In the genomic region with DNA sequence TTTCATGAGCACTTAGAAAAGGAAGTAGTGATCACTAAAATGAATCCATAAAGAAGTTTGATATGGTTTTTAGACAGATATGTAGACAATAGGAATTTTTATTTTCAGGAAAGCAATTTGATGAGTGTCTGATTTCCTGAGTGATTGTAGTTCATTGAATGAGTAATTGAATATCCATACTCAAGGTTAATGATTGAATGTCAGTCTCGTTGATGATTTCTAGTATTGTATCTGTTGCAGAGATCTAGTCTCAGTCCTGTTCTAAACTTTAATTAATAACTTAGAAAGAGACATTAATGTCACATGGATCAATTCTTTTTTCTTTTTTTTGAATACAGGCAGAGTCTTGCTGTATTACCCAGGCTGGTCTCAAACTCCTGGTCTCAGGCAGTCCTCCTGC, we compare ENCODE assay signal across 17 cellular contexts.
DNase-seq lines count a peak whose midpoint lies in the region; ATAC-seq, FAIRE-seq and TF ChIP-seq lines count a peak whose summit lies in the region.
"Had no signal": no experiment of that assay in that cellular context is flagged by ENCODE, and none has a peak within 500 bp of the region (broad histone marks: within the 10 kb centered on the region; RNA-seq: fewer than 3 reads in every experiment).

No MANE protein-coding gene starts in this region.

- no peak overlapping the region for H3K4me3 ChIP-seq in gastrocnemius medialis
- H3K4me3 ChIP-seq: BLaER1, GM23338 had no signal

- in situ Hi-C loops in gastrocnemius medialis (cut with MboI; ENCODE audit: low sequenced_read_pairs in 4 of 4) = loop anchor here in 1 of 4 donors (25.0 kb wide), 1 partner anchor 92 kb away; no protein-coding TSS in a partner anchor

- H3K9me3 ChIP-seq in gastrocnemius medialis = no peaks in the 10 kb centered on the region
- H3K9me3 ChIP-seq: BLaER1 had no signal

- no peak overlapping the region for H3K27ac ChIP-seq in gastrocnemius medialis
- H3K27ac ChIP-seq: BLaER1 had no signal

- H3K27me3 ChIP-seq in gastrocnemius medialis = no peaks in the 10 kb centered on the region
- H3K27me3 ChIP-seq: BLaER1 had no signal

- no peak for TF ChIP-seq CTCF in D721Med (IDR thresholded peaks at IDR 0.05; ENCODE audit: insufficient read depth, missing control alignments)
- TF ChIP-seq CTCF in WTC11 (IDR thresholded peaks at IDR 0.05) = no peak
- no peak for TF ChIP-seq CTCF in nephron (IDR thresholded peaks at IDR 0.05; ENCODE audit: unreplicated experiment in 3 of 3)
- no peak for TF ChIP-seq CTCF in gastrocnemius medialis (IDR thresholded peaks at IDR 0.05 in 4 of 5, conservative IDR thresholded peaks at IDR 0.05 in 1 of 5)
- no peak for TF ChIP-seq CTCF in nephron progenitor cell (IDR thresholded peaks at IDR 0.05)

- no peaks in the 10 kb centered on the region for H3K4me1 ChIP-seq in gastrocnemius medialis

- H3K4me3 Mint-ChIP-seq in WTC11 (no peak overlapping the region), nephron (no peak overlapping the region), nephron progenitor cell (no peak overlapping the region)
- H3K4me3 Mint-ChIP-seq: B cell; CD14-positive monocyte; CD4-positive, alpha-beta T cell; CD8-positive, alpha-beta memory T cell; GM23338; H9 had no signal

- H3K9me3 Mint-ChIP-seq in WTC11 (no peaks in the 10 kb centered on the region), nephron (no peaks in the 10 kb centered on the region), nephron progenitor cell (no peaks in the 10 kb centered on the region)
- H3K9me3 Mint-ChIP-seq: CD14-positive monocyte; CD4-positive, alpha-beta T cell; CD8-positive, alpha-beta memory T cell; GM23338; H9 had no signal

- POLR2A ChIA-PET in WTC11 (lab: Charles Lee) = no interaction called here

- peaks cover 0 to 16% of the 10 kb centered on the region in 2 donors for H3K36me3 ChIP-seq in gastrocnemius medialis

- no peak for ATAC-seq in WTC11
- no peak for ATAC-seq in HG02852 (IDR thresholded peaks at IDR 0.05; ENCODE audit: unreplicated experiment)
- ATAC-seq in gastrocnemius medialis = no peak
- ATAC-seq: GM23338, HCT116 had no signal

- peak; percentile 84 for FAIRE-seq in D721Med (lab: Jason Lieb, UNC)
- FAIRE-seq: G401.6 had no signal

- no peaks in the 10 kb centered on the region for H3K27me3 Mint-ChIP-seq in WTC11 (ENCODE audit: low read depth)
- no peaks in the 10 kb centered on the region for H3K27me3 Mint-ChIP-seq in nephron (ENCODE audit: low read depth)
- H3K27me3 Mint-ChIP-seq in nephron progenitor cell (ENCODE audit: low read depth, poor library complexity) = peaks cover 2% of the 10 kb centered on the region
- H3K27me3 Mint-ChIP-seq: B cell; CD4-positive, alpha-beta T cell; CD8-positive, alpha-beta memory T cell had no signal

- CTCF ChIA-PET in WTC11 (lab: Charles Lee) = interaction anchor here (1.2 kb wide), 1 partner anchor 131 kb away, joined by 9 read pairs; no protein-coding TSS in a partner anchor

- H3K27ac Mint-ChIP-seq in WTC11 (peak overlapping the region; percentile 38; the same call in 1 of the 2 replicates), nephron (peak overlapping the region; percentile 78 to 93 (median 88)), nephron progenitor cell (no peak overlapping the region)
- H3K27ac Mint-ChIP-seq: B cell; CD4-positive, alpha-beta T cell had no signal

- peaks cover 9% of the 10 kb centered on the region; the same call in 1 of the 2 replicates for H3K36me3 Mint-ChIP-seq in WTC11
- peaks cover 13% of the 10 kb centered on the region for H3K36me3 Mint-ChIP-seq in nephron (ENCODE audit: low read depth)
- H3K36me3 Mint-ChIP-seq in nephron progenitor cell (ENCODE audit: low read depth) = peaks cover 13% of the 10 kb centered on the region

- no peak for TF ChIP-seq POLR2A in gastrocnemius medialis (IDR thresholded peaks at IDR 0.05)

- H3K4me1 Mint-ChIP-seq in WTC11 (peaks cover 31% of the 10 kb centered on the region), nephron (peaks cover 23% of the 10 kb centered on the region), nephron progenitor cell (no peaks in the 10 kb centered on the region)

- DNase-seq in D721Med (ENCODE audit: insufficient read length, low spot score) = no peak
- DNase-seq in WTC11 (ENCODE audit: low spot score) = no peak
- DNase-seq in gastrocnemius medialis = no peak
- no peak for DNase-seq in nephron progenitor cell
- DNase-seq: CD4-positive, alpha-beta T cell; CD8-positive, alpha-beta memory T cell; DMS153; DND-41; H9 had no signal

- intact Hi-C loops in gastrocnemius medialis (cut with DNase I; ENCODE audit: low total_unique reads) = no loop called here

TF ChIP-seq in WTC11, 78 proteins besides CTCF, POLR2A, EP300 and RAD21:
- TF ChIP-seq EMX1 (CRISPR knock-in tag; IDR thresholded peaks at IDR 0.05) (no peak), IRF2 (CRISPR knock-in tag; IDR thresholded peaks at IDR 0.05; ENCODE audit: borderline replicate concordance, low read depth) (no peak), NR2C2 (CRISPR knock-in tag; IDR thresholded peaks at IDR 0.05) (no peak), RORB (CRISPR knock-in tag; IDR thresholded peaks at IDR 0.05) (no peak), TP53 (CRISPR knock-in tag; IDR thresholded peaks at IDR 0.05) (no peak)
- TF ChIP-seq, protein P1, sequence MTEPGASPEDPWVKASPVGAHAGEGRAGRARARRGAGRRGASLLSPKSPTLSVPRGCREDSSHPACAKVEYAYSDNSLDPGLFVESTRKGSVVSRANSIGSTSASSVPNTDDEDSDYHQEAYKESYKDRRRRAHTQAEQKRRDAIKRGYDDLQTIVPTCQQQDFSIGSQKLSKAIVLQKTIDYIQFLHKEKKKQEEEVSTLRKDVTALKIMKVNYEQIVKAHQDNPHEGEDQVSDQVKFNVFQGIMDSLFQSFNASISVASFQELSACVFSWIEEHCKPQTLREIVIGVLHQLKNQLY (CRISPR knock-in tag; IDR thresholded peaks at IDR 0.05) = no peak
- TF ChIP-seq, protein P2, sequence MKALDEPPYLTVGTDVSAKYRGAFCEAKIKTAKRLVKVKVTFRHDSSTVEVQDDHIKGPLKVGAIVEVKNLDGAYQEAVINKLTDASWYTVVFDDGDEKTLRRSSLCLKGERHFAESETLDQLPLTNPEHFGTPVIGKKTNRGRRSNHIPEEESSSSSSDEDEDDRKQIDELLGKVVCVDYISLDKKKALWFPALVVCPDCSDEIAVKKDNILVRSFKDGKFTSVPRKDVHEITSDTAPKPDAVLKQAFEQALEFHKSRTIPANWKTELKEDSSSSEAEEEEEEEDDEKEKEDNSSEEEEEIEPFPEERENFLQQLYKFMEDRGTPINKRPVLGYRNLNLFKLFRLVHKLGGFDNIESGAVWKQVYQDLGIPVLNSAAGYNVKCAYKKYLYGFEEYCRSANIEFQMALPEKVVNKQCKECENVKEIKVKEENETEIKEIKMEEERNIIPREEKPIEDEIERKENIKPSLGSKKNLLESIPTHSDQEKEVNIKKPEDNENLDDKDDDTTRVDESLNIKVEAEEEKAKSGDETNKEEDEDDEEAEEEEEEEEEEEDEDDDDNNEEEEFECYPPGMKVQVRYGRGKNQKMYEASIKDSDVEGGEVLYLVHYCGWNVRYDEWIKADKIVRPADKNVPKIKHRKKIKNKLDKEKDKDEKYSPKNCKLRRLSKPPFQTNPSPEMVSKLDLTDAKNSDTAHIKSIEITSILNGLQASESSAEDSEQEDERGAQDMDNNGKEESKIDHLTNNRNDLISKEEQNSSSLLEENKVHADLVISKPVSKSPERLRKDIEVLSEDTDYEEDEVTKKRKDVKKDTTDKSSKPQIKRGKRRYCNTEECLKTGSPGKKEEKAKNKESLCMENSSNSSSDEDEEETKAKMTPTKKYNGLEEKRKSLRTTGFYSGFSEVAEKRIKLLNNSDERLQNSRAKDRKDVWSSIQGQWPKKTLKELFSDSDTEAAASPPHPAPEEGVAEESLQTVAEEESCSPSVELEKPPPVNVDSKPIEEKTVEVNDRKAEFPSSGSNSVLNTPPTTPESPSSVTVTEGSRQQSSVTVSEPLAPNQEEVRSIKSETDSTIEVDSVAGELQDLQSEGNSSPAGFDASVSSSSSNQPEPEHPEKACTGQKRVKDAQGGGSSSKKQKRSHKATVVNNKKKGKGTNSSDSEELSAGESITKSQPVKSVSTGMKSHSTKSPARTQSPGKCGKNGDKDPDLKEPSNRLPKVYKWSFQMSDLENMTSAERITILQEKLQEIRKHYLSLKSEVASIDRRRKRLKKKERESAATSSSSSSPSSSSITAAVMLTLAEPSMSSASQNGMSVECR (CRISPR knock-in tag; IDR thresholded peaks at IDR 0.05; ENCODE audit: borderline replicate concordance) = no peak
